ENCODE assay signal across 22 cellular contexts in the genomic region with DNA sequence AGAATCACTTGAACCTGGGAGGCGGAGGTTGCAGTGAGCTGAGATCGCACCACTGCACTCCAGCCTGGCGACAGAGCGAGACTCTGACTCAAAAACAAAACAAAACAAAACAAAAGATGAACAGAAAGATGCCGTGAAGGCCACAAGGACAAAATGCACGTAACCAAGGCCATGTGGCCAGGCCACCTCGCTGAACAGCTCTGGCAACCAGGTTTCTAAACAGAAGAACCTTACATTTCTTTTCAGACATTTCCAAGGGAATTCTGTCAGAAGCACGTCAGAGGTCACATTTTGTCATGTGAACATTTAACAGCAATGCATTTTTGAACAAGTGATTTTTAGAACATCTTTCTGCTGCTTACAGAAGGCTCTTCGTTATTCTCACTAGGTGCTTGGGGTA. TPM values are rescaled to one million over a fixed set of nuclear protein-coding genes. Genes with fewer than 3 reads are reported as not detected.
A peak's percentile ranks its signal among the peaks of the same experiment; 100 is the strongest.
DNase-seq lines count a peak whose midpoint lies in the region; ATAC-seq and TF ChIP-seq lines count a peak whose summit lies in the region.
"Had no signal": no experiment of that assay in that cellular context is flagged by ENCODE, and none has a peak within 500 bp of the region (broad histone marks: within the 10 kb centered on the region; RNA-seq: fewer than 3 reads in every experiment).

No MANE protein-coding gene starts in this region.

- intact Hi-C loops in activated CD8-positive, alpha-beta T cell treated with anti-CD3 and anti-CD28 coated beads for 36 hours (cut with micrococcal nuclease), result no loop called here
- intact Hi-C loops in left ventricle myocardium superior (cut with micrococcal nuclease), result no loop called here
- intact Hi-C loops in upper lobe of right lung (cut with DNase I), result no loop called here
- intact Hi-C loops in right lobe of liver (cut with DNase I), result no loop called here

- CTCF ChIA-PET in activated CD8-positive, alpha-beta T cell treated with anti-CD3 and anti-CD28 coated beads for 36 hours (lab: Charles Lee), result interaction anchor here (1.0 kb wide), 1 partner anchor 21 kb away, joined by 4 read pairs; no protein-coding TSS in a partner anchor
- CTCF ChIA-PET in activated CD8-positive, alpha-beta T cell treated with anti-CD3 and anti-CD28 coated beads, Interleukin-2, amount 10 ng/mL, durations not matched to agents 7 days and 5 days (lab: Charles Lee), result interaction anchor here (1.3 kb wide), 1 partner anchor 21 kb away, joined by 4 read pairs; no protein-coding TSS in a partner anchor

- H3K9me3 ChIP-seq in cardiac muscle cell (ENCODE audit: low read depth) (no peaks in the 10 kb centered on the region), upper lobe of right lung (no peaks in the 10 kb centered on the region), right lobe of liver (no peaks in the 10 kb centered on the region)
- H3K9me3 ChIP-seq: BLaER1 treated with 17β-estradiol and CSF1 and Interleukin-3, amounts not matched to agents 10 nM and 100 nM; MG63 had no signal

- TF ChIP-seq CTCF in activated CD8-positive, alpha-beta T cell treated with anti-CD3 and anti-CD28 coated beads for 36 hours (IDR thresholded peaks at IDR 0.05), result no peak
- no peak for TF ChIP-seq CTCF in cardiac muscle cell (IDR thresholded peaks at IDR 0.05; ENCODE audit: low read depth, low read length)
- TF ChIP-seq CTCF in chondrocyte (IDR thresholded peaks at IDR 0.05), result no peak
- TF ChIP-seq CTCF in upper lobe of right lung (IDR thresholded peaks at IDR 0.05), result no peak
- TF ChIP-seq CTCF in right lobe of liver (IDR thresholded peaks at IDR 0.05), result no peak

- WGBS in right lobe of liver (ENCODE audit: insufficient coverage, low coverage, low lambda C conversion rate, missing lambda C conversion rate), result 86% methylated on average over 9 of the region's 9 CpGs

- H3K36me3 Mint-ChIP-seq in activated CD8-positive, alpha-beta T cell treated with anti-CD3 and anti-CD28 coated beads for 36 hours (ENCODE audit: low read depth), result peaks cover 72% of the 10 kb centered on the region
- peaks cover 77% of the 10 kb centered on the region for H3K36me3 Mint-ChIP-seq in activated CD8-positive, alpha-beta T cell treated with anti-CD3 and anti-CD28 coated beads, Interleukin-2, amount 10 ng/mL, durations not matched to agents 7 days and 5 days (ENCODE audit: low read depth)
- peaks cover 55% of the 10 kb centered on the region for H3K36me3 Mint-ChIP-seq in chondrocyte (ENCODE audit: low read depth)

- DNase-seq in activated CD8-positive, alpha-beta T cell treated with anti-CD3 and anti-CD28 coated beads for 36 hours, result no peak
- no peak for DNase-seq in activated CD8-positive, alpha-beta T cell treated with anti-CD3 and anti-CD28 coated beads, Interleukin-2, amount 10 ng/mL, durations not matched to agents 7 days and 5 days
- DNase-seq in cardiac muscle cell (ENCODE audit: low read depth in 1 of 2, low spot score in 1 of 2), result no peak
- no peak for DNase-seq in left ventricle myocardium superior
- no peak for DNase-seq in chondrocyte (ENCODE audit: low spot score)
- peak; percentile 2 for DNase-seq in upper lobe of right lung
- no peak for DNase-seq in right lobe of liver
- no peak for DNase-seq in midbrain (lab: John Stamatoyannopoulos, UW)
- DNase-seq: ACHN, EL, GF-D8, Kasumi-1, MG63, NCI-H1417, NCI-H1694 treated with DMSO at 0.1 percent for 48 hours, NCI-H2081 treated with DMSO at 0.1 percent for 48 hours, NCI-H446, NCI-H526, OCI-M1 had no signal

- H3K4me3 Mint-ChIP-seq in activated CD8-positive, alpha-beta T cell treated with anti-CD3 and anti-CD28 coated beads for 36 hours, result no peak overlapping the region
- H3K4me3 Mint-ChIP-seq in activated CD8-positive, alpha-beta T cell treated with anti-CD3 and anti-CD28 coated beads, Interleukin-2, amount 10 ng/mL, durations not matched to agents 7 days and 5 days, result no peak overlapping the region
- no peak overlapping the region for H3K4me3 Mint-ChIP-seq in chondrocyte (ENCODE audit: unreplicated experiment)

- peak overlapping the region; percentile 15 for H3K27ac Mint-ChIP-seq in activated CD8-positive, alpha-beta T cell treated with anti-CD3 and anti-CD28 coated beads for 36 hours
- no peak overlapping the region for H3K27ac Mint-ChIP-seq in activated CD8-positive, alpha-beta T cell treated with anti-CD3 and anti-CD28 coated beads, Interleukin-2, amount 10 ng/mL, durations not matched to agents 7 days and 5 days
- peak overlapping the region; percentile 61 for H3K27ac Mint-ChIP-seq in chondrocyte (ENCODE audit: unreplicated experiment)

- no peaks in the 10 kb centered on the region for H3K4me1 ChIP-seq in cardiac muscle cell (ENCODE audit: low read depth)
- no peaks in the 10 kb centered on the region for H3K4me1 ChIP-seq in upper lobe of right lung
- H3K4me1 ChIP-seq in right lobe of liver, result peaks cover 0 to 1% (median 0%) of the 10 kb centered on the region in 4 donors

- H3K9me3 Mint-ChIP-seq in activated CD8-positive, alpha-beta T cell treated with anti-CD3 and anti-CD28 coated beads for 36 hours, result no peaks in the 10 kb centered on the region
- no peaks in the 10 kb centered on the region for H3K9me3 Mint-ChIP-seq in activated CD8-positive, alpha-beta T cell treated with anti-CD3 and anti-CD28 coated beads, Interleukin-2, amount 10 ng/mL, durations not matched to agents 7 days and 5 days (ENCODE audit: insufficient read depth)
- no peaks in the 10 kb centered on the region for H3K9me3 Mint-ChIP-seq in chondrocyte (ENCODE audit: low read depth)

- H3K27ac ChIP-seq in cardiac muscle cell (peak overlapping the region; percentile 39), upper lobe of right lung (no peak overlapping the region), right lobe of liver (no peak overlapping the region)
- H3K27ac ChIP-seq: 22Rv1; BLaER1 treated with 17β-estradiol and CSF1 and Interleukin-3, amounts not matched to agents 10 nM and 100 nM had no signal

- H3K4me3 ChIP-seq in cardiac muscle cell, result no peak overlapping the region
- no peak overlapping the region for H3K4me3 ChIP-seq in upper lobe of right lung
- H3K4me3 ChIP-seq in right lobe of liver, result no peak overlapping the region
- H3K4me3 ChIP-seq: BLaER1 treated with 17β-estradiol and CSF1 and Interleukin-3, amounts not matched to agents 10 nM and 100 nM; MG63 had no signal

- H3K36me3 ChIP-seq in cardiac muscle cell, result peaks cover 93% of the 10 kb centered on the region
- H3K36me3 ChIP-seq in upper lobe of right lung, result peaks cover 100% of the 10 kb centered on the region
- peaks cover 13 to 98% (median 74%) of the 10 kb centered on the region in 4 donors for H3K36me3 ChIP-seq in right lobe of liver

- TF ChIP-seq POLR2A in right lobe of liver (IDR thresholded peaks at IDR 0.05), result no peak

- peaks cover 4% of the 10 kb centered on the region for H3K4me1 Mint-ChIP-seq in activated CD8-positive, alpha-beta T cell treated with anti-CD3 and anti-CD28 coated beads for 36 hours (ENCODE audit: low read depth)
- H3K4me1 Mint-ChIP-seq in activated CD8-positive, alpha-beta T cell treated with anti-CD3 and anti-CD28 coated beads, Interleukin-2, amount 10 ng/mL, durations not matched to agents 7 days and 5 days (ENCODE audit: low read depth), result peaks cover 8% of the 10 kb centered on the region
- peaks cover 4% of the 10 kb centered on the region for H3K4me1 Mint-ChIP-seq in chondrocyte (ENCODE audit: low read depth)

- ATAC-seq in activated CD8-positive, alpha-beta T cell treated with anti-CD3 and anti-CD28 coated beads for 36 hours, result no peak
- no peak for ATAC-seq in activated CD8-positive, alpha-beta T cell treated with anti-CD3 and anti-CD28 coated beads, Interleukin-2, amount 10 ng/mL, durations not matched to agents 7 days and 5 days
- no peak for ATAC-seq in left ventricle myocardium superior
- no peak for ATAC-seq in upper lobe of right lung
- no peak for ATAC-seq in right lobe of liver
- ATAC-seq: Right ventricle myocardium inferior had no signal

- POLR2A ChIA-PET in activated CD8-positive, alpha-beta T cell treated with anti-CD3 and anti-CD28 coated beads for 36 hours (lab: Charles Lee), result interaction anchor here (0.9 kb wide), 1 partner anchor 9 kb away, joined by 3 read pairs; no protein-coding TSS in a partner anchor
- POLR2A ChIA-PET in activated CD8-positive, alpha-beta T cell treated with anti-CD3 and anti-CD28 coated beads, Interleukin-2, amount 10 ng/mL, durations not matched to agents 7 days and 5 days (lab: Charles Lee), result no interaction called here

- H3K27me3 ChIP-seq in cardiac muscle cell, result no peaks in the 10 kb centered on the region
- no peaks in the 10 kb centered on the region for H3K27me3 ChIP-seq in upper lobe of right lung
- H3K27me3 ChIP-seq in right lobe of liver, result no peaks in the 10 kb centered on the region
- H3K27me3 ChIP-seq: BLaER1 treated with 17β-estradiol and CSF1 and Interleukin-3, amounts not matched to agents 10 nM and 100 nM; MG63 had no signal

- H3K27me3 Mint-ChIP-seq in activated CD8-positive, alpha-beta T cell treated with anti-CD3 and anti-CD28 coated beads for 36 hours, result no peaks in the 10 kb centered on the region
- H3K27me3 Mint-ChIP-seq in activated CD8-positive, alpha-beta T cell treated with anti-CD3 and anti-CD28 coated beads, Interleukin-2, amount 10 ng/mL, durations not matched to agents 7 days and 5 days (ENCODE audit: low read depth), result no peaks in the 10 kb centered on the region
- H3K27me3 Mint-ChIP-seq in chondrocyte (ENCODE audit: low read depth), result no peaks in the 10 kb centered on the region

RNA-seq across cellular contexts. Expression of a gene that starts 28.8 kb away (rescaled TPM):
- total RNA-seq in activated CD8-positive, alpha-beta T cell treated with anti-CD3 and anti-CD28 coated beads for 36 hours, result 100 to 1,000 TPM; 149 to 153 TPM
- total RNA-seq in activated CD8-positive, alpha-beta T cell treated with anti-CD3 and anti-CD28 coated beads, Interleukin-2, amount 10 ng/mL, durations not matched to agents 7 days and 5 days, result 100 to 1,000 TPM; 138 to 148 TPM
- total RNA-seq in cardiac muscle cell (256 and 280 TPM in 2 replicates), left ventricle myocardium superior (144 TPM), chondrocyte (228 to 248 TPM (median 239 TPM) in 3 replicates), upper lobe of right lung (160 TPM), right lobe of liver (10 to 100 TPM; 69.8 to 81.2 (median 77.7) TPM)
- polyA plus RNA-seq in cardiac muscle cell, result 153 and 182 TPM in 2 replicates
